ENCODE assay signal across 2 cellular contexts in the genomic region with DNA sequence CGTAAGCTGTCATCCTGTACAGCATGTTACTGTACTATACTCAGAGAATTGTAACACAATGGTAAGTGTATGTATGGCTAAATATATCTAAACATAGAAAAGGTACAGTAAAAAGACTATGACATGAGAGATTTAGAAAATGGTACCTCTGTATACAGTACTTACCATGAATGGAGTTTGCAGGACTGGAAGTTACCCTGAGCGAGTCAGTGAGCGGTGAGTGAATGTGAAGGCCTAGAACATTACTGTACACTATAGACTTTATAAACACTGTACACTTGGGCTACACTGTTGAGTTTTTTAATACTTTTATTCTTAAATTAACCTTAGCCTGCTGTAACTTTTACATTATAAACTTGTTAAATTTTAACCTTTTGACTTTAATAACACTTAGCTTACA.
TF ChIP-seq lines count a peak whose summit lies in the region.

No MANE protein-coding gene starts in this region.

TF ChIP-seq in A549, 52 proteins besides CTCF, POLR2A, EP300 and RAD21 (continued from another document):
- TF ChIP-seq, protein P1, sequence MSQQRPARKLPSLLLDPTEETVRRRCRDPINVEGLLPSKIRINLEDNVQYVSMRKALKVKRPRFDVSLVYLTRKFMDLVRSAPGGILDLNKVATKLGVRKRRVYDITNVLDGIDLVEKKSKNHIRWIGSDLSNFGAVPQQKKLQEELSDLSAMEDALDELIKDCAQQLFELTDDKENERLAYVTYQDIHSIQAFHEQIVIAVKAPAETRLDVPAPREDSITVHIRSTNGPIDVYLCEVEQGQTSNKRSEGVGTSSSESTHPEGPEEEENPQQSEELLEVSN (IDR thresholded peaks at IDR 0.05; ENCODE audit: borderline replicate concordance, low read depth): no peak
- TF ChIP-seq GATA3 (IDR thresholded peaks at IDR 0.05; ENCODE audit: borderline replicate concordance) (no peak), EHMT2 (IDR thresholded peaks at IDR 0.05; ENCODE audit: low read depth) (no peak), SMC3 (IDR thresholded peaks at IDR 0.05) (no peak), ZSCAN20 (CRISPR knock-in tag; IDR thresholded peaks at IDR 0.05) (no peak), CBX8 (IDR thresholded peaks at IDR 0.05) (no peak), KDM1A (IDR thresholded peaks at IDR 0.05; ENCODE audit: low read depth) (no peak), RARB (CRISPR knock-in tag; IDR thresholded peaks at IDR 0.05) (no peak), EHF (CRISPR knock-in tag; IDR thresholded peaks at IDR 0.05) (no peak), PHF8 (IDR thresholded peaks at IDR 0.05; ENCODE audit: borderline replicate concordance, low read depth) (no peak), ATOH8 (CRISPR knock-in tag; IDR thresholded peaks at IDR 0.05; ENCODE audit: low read depth) (no peak)
- TF ChIP-seq, protein P2, sequence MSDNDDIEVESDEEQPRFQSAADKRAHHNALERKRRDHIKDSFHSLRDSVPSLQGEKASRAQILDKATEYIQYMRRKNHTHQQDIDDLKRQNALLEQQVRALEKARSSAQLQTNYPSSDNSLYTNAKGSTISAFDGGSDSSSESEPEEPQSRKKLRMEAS (IDR thresholded peaks at IDR 0.05): no peak
TF ChIP-seq in A549: peak in this region for 0.

TF ChIP-seq in HEK293, 187 proteins besides CTCF, POLR2A, EP300 and RAD21 (continued from another document):
- TF ChIP-seq ZEB2 (tag by site-specific recombination; IDR thresholded peaks at IDR 0.05): no peak
- no peak for TF ChIP-seq ZNF791 (tag by site-specific recombination; IDR thresholded peaks at IDR 0.05)
- TF ChIP-seq ZNF768 (tag by site-specific recombination; IDR thresholded peaks at IDR 0.05): no peak
- TF ChIP-seq ZNF777 (tag by site-specific recombination; IDR thresholded peaks at IDR 0.05; ENCODE audit: borderline replicate concordance): no peak
TF ChIP-seq in HEK293: peak in this region for 0.
